ENCODE assay signal across 9 cellular contexts in genomic region chr3:86774082-86774691, GRCh38.
DNase-seq lines count a peak whose midpoint lies in the region; ATAC-seq and TF ChIP-seq lines count a peak whose summit lies in the region.
"Had no signal": no experiment of that assay in that cellular context is flagged by ENCODE, and none has a peak within 500 bp of the region (broad histone marks: within the 10 kb centered on the region; RNA-seq: fewer than 3 reads in every experiment).

No MANE protein-coding gene starts in this region.

- WGBS in adrenal gland, 4 donors: 28 to 32% (median 30%) methylated on average over 3 of the region's 3 CpGs
- 14% methylated on average over 3 of the region's 3 CpGs for WGBS in right lobe of liver (ENCODE audit: insufficient coverage, low coverage, low lambda C conversion rate, missing lambda C conversion rate)

- ATAC-seq in right lobe of liver (peak in 2 of 4 donors; percentile 44 to 45), sciatic nerve (no peak)

- H3K9me3 ChIP-seq in adrenal gland (replicated peaks in 1 of 3): no peaks in the 10 kb centered on the region
- H3K9me3 ChIP-seq in right lobe of liver: no peaks in the 10 kb centered on the region
- H3K9me3 ChIP-seq: SJSA1 had no signal

- TF ChIP-seq POLR2A in NB4 (IDR thresholded peaks at IDR 0.05; ENCODE audit: extremely low read depth, insufficient read length) (no peak), adrenal gland (IDR thresholded peaks at IDR 0.05) (no peak), right lobe of liver (IDR thresholded peaks at IDR 0.05) (no peak)

- DNase-seq in GM13977 (ENCODE audit: low spot score) (peak; percentile 8), NB4 (ENCODE audit: low read depth) (peak; percentile 40), adrenal gland (no peak), right lobe of liver (no peak), NCI-H128 (lab: John Stamatoyannopoulos, UW; ENCODE audit: unreplicated experiment) (no peak), germinal center (ENCODE audit: low spot score) (no peak), NCI-H226 (no peak), sciatic nerve (ENCODE audit: low spot score) (no peak)

- H3K27me3 ChIP-seq in adrenal gland: no peaks in the 10 kb centered on the region
- peaks cover 0 to 4% of the 10 kb centered on the region in 2 donors for H3K27me3 ChIP-seq in right lobe of liver
- H3K27me3 ChIP-seq: SJSA1 had no signal

- H3K27ac ChIP-seq in adrenal gland (no peak overlapping the region), right lobe of liver (no peak overlapping the region)
- H3K27ac ChIP-seq: SJSA1 had no signal

- H3K36me3 ChIP-seq in adrenal gland (replicated peaks in 1 of 2) (no peaks in the 10 kb centered on the region), right lobe of liver (no peaks in the 10 kb centered on the region)
- H3K36me3 ChIP-seq: SJSA1 had no signal

- TF ChIP-seq CTCF in GM13977 (IDR thresholded peaks at IDR 0.05; ENCODE audit: extremely low read depth, insufficient read depth, missing control alignments): peak; percentile 38
- no peak for TF ChIP-seq CTCF in NB4 (IDR thresholded peaks at IDR 0.05; ENCODE audit: low read depth, low read length)
- peak; percentile 10 to 54 (median 26) for TF ChIP-seq CTCF in adrenal gland (IDR thresholded peaks at IDR 0.05)
- TF ChIP-seq CTCF in right lobe of liver (IDR thresholded peaks at IDR 0.05): peak; percentile 35 to 50 (median 43)

- no peak overlapping the region for H3K4me3 ChIP-seq in NB4 (ENCODE audit: low read depth, low read length)
- H3K4me3 ChIP-seq in adrenal gland: no peak overlapping the region
- H3K4me3 ChIP-seq in right lobe of liver: no peak overlapping the region
- H3K4me3 ChIP-seq: SJSA1 had no signal

- intact Hi-C loops in adrenal gland (cut with DNase I) (loop anchor here (5.0 to 10.0 kb wide), 2 partner anchors 311 to 393 kb away; no protein-coding TSS in a partner anchor), right lobe of liver (cut with DNase I) (loop anchor here (10.0 kb wide), 1 partner anchor 311 kb away; no protein-coding TSS in a partner anchor), sciatic nerve (cut with DNase I) (loop anchor here (2.0 kb wide), 1 partner anchor 307 kb away; no protein-coding TSS in a partner anchor)

- in situ Hi-C loops in GM13977 (cut with MboI; ENCODE audit: low pct_unique_long_range_greater_than_20kb, low sequenced_read_pairs, unreplicated experiment): no loop called here

- H3K4me1 ChIP-seq in adrenal gland (replicated peaks in 1 of 2): no peaks in the 10 kb centered on the region
- no peaks in the 10 kb centered on the region for H3K4me1 ChIP-seq in right lobe of liver
- H3K4me1 ChIP-seq: SJSA1 had no signal

Comparison
In these comparisons a context has a peak if more than half of its experiments do, and no peak if none do; other contexts are left out.
1. DNase-seq: peak in GM13977 (single experiment) and NB4 (single experiment); none in adrenal gland (0 of 7), right lobe of liver (0 of 3), NCI-H128 (single experiment), germinal center (single experiment), NCI-H226 (single experiment) and sciatic nerve (single experiment).